ENCODE assay signal across 9 cellular contexts in the genomic region with DNA sequence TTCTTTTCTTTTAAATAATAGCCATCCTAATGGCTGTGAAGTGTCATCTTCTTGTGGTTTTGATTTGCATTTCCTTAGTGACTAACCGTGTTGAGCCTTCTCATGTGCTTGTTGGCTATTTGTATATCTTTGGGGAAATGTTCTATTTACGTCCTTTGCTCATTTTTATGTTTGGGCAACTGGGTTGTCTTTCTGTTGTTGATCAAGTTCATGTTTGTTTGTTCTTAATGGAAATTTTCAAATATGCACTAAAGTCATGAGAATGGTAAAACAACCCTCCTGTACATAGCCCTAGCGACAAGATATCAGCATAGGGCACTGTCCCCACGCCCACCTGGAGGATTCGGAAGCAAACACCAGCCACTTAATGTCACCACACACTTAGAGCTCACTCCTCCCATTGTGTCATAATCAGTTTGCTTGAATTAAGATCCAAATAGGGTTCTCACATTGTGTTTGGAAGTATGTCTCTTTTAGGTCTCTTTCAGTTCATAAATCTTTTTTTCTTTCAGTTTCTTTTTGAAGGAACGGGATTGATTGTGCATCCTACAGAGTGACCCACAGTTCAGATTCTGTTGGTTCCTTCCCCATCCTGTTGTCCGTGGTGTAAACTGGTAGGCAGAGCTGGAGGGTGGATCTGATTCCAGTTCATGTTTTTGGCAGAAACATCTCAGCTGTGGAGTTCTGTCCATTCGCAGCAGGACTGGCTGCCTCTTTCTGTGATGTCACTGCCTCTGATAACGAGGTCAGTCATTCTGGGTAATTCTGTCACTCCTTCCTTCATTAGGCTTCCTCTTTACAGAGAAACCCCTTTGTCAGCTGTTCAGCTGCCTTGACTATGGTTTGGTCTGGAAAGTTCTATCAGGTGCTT. TPM values are rescaled to one million over a fixed set of nuclear protein-coding genes. Genes with fewer than 3 reads are reported as not detected.
DNase-seq lines count a peak whose midpoint lies in the region; ATAC-seq and TF ChIP-seq lines count a peak whose summit lies in the region.
"Had no signal": no experiment of that assay in that cellular context is flagged by ENCODE, and none has a peak within 500 bp of the region (broad histone marks: within the 10 kb centered on the region; RNA-seq: fewer than 3 reads in every experiment).

No MANE protein-coding gene starts in this region.

- H3K27me3 ChIP-seq in CD4-positive, alpha-beta T cell (ENCODE audit: control insufficient read depth, insufficient read depth, low read length): no peaks in the 10 kb centered on the region

- H3K4me3 Mint-ChIP-seq in CD4-positive, alpha-beta T cell: peak overlapping the region; percentile 13
- no peak overlapping the region for H3K4me3 Mint-ChIP-seq in activated naive CD8-positive, alpha-beta T cell treated with anti-CD3 and anti-CD28 coated beads for 36 hours

- POLR2A ChIA-PET in CD4-positive, alpha-beta T cell (lab: Charles Lee): no interaction called here

- no peak overlapping the region for H3K27ac ChIP-seq in CD4-positive, alpha-beta T cell (ENCODE audit: low read depth, low read length)

- intact Hi-C loops in CD4-positive, alpha-beta T cell (cut with DNase I, micrococcal nuclease): no loop called here

- ATAC-seq in CD4-positive, alpha-beta T cell (ENCODE audit: poor library complexity): no peak
- peak; percentile 43 for ATAC-seq in GM21723 (IDR thresholded peaks at IDR 0.05; ENCODE audit: unreplicated experiment)

- no peak for DNase-seq in CD4-positive, alpha-beta T cell
- DNase-seq in activated naive CD8-positive, alpha-beta T cell treated with anti-CD3 and anti-CD28 coated beads for 36 hours: no peak
- DNase-seq in medulla oblongata (ENCODE audit: extremely low spot score) (peak; percentile 16), ACHN (no peak), GDM1 (lab: John Stamatoyannopoulos, UW) (no peak), NCI-H2171 (lab: John Stamatoyannopoulos, UW) (no peak), RKO (ENCODE audit: low spot score) (no peak)
- DNase-seq: NCI-H1930 had no signal

- H3K9me3 ChIP-seq in CD4-positive, alpha-beta T cell (ENCODE audit: control insufficient read depth, low read length): no peaks in the 10 kb centered on the region

- peak overlapping the region; percentile 37 for H3K27ac Mint-ChIP-seq in CD4-positive, alpha-beta T cell
- peak overlapping the region; percentile 20 for H3K27ac Mint-ChIP-seq in activated naive CD8-positive, alpha-beta T cell treated with anti-CD3 and anti-CD28 coated beads for 36 hours

- in situ Hi-C loops in ACHN (cut with HindIII; ENCODE audit: low pct_ligation_motif_present, low pct_unique_long_range_greater_than_20kb, low sequenced_read_pairs): loop anchor here (25.0 kb wide), 1 partner anchor 111 kb away; no protein-coding TSS in a partner anchor

- peaks cover 21% of the 10 kb centered on the region for H3K4me1 Mint-ChIP-seq in CD4-positive, alpha-beta T cell (ENCODE audit: low read depth)
- peaks cover 38% of the 10 kb centered on the region for H3K4me1 Mint-ChIP-seq in activated naive CD8-positive, alpha-beta T cell treated with anti-CD3 and anti-CD28 coated beads for 36 hours

- H3K27me3 Mint-ChIP-seq in CD4-positive, alpha-beta T cell: no peaks in the 10 kb centered on the region
- H3K27me3 Mint-ChIP-seq in activated naive CD8-positive, alpha-beta T cell treated with anti-CD3 and anti-CD28 coated beads for 36 hours: no peaks in the 10 kb centered on the region

- H3K36me3 Mint-ChIP-seq in CD4-positive, alpha-beta T cell (ENCODE audit: low read depth): peaks cover 65% of the 10 kb centered on the region
- peaks cover 20% of the 10 kb centered on the region for H3K36me3 Mint-ChIP-seq in activated naive CD8-positive, alpha-beta T cell treated with anti-CD3 and anti-CD28 coated beads for 36 hours

- CTCF ChIA-PET in CD4-positive, alpha-beta T cell (lab: Charles Lee): no interaction called here

- TF ChIP-seq CTCF in CD4-positive, alpha-beta T cell (IDR thresholded peaks at IDR 0.05): no peak

- H3K9me3 Mint-ChIP-seq in CD4-positive, alpha-beta T cell: no peaks in the 10 kb centered on the region
- no peaks in the 10 kb centered on the region for H3K9me3 Mint-ChIP-seq in activated naive CD8-positive, alpha-beta T cell treated with anti-CD3 and anti-CD28 coated beads for 36 hours

RNA-seq across cellular contexts. Expression of a gene that starts 26.4 kb away (rescaled TPM):
- total RNA-seq in CD4-positive, alpha-beta T cell: 10 to 100 TPM; 15.5 to 16.4 TPM
- 10 to 100 TPM; 45.1 to 45.2 TPM for total RNA-seq in activated naive CD8-positive, alpha-beta T cell treated with anti-CD3 and anti-CD28 coated beads for 36 hours
